In the genomic region with DNA sequence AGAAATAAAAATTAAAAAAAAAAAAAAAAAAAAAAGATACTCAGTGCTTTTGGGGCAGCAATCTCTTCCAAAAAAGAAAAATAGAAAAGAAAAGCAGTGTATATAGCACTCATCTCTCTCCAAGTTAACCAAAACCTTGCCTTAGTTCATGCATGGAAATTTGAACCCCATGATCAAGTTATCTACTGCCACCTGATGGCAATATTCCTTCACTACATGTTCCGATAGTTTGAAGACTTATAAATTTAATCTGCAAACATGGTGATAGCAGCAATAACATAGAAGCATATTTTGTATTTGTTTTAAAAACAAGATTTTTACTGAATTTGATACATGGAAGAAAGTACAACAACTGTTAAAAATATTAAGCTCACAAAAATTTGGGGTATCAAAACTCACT, we compare ENCODE assay signal across 8 cellular contexts. TPM values are rescaled to one million over a fixed set of nuclear protein-coding genes. Genes with fewer than 3 reads are reported as not detected.
DNase-seq lines count a peak whose midpoint lies in the region; ATAC-seq and FAIRE-seq lines count a peak whose summit lies in the region.

No MANE protein-coding gene starts in this region.

- H3K27me3 Mint-ChIP-seq in CD4-positive, alpha-beta memory T cell: no peaks in the 10 kb centered on the region

- no peak overlapping the region for H3K4me3 ChIP-seq in CD4-positive, alpha-beta memory T cell (ENCODE audit: low read length in 2 of 2)

- peak in 3 of 5 donors; percentile 2 to 6 (median 3) for DNase-seq in CD4-positive, alpha-beta memory T cell
- DNase-seq in HT-29 (ENCODE audit: low spot score) (peak; percentile 56), RCC 7860 (ENCODE audit: low spot score) (peak; percentile 32), fibroblast of gingiva (ENCODE audit: low read depth) (peak; percentile 26), putamen (ENCODE audit: low spot score) (peak; percentile 7), ecto neural progenitor cell (ENCODE audit: low spot score) (no peak)

- no peak overlapping the region for H3K4me3 Mint-ChIP-seq in CD4-positive, alpha-beta memory T cell

- peaks cover 25 to 33% of the 10 kb centered on the region in 2 donors for H3K36me3 Mint-ChIP-seq in CD4-positive, alpha-beta memory T cell

- no peaks in the 10 kb centered on the region for H3K9me3 ChIP-seq in CD4-positive, alpha-beta memory T cell (ENCODE audit: control insufficient read depth in 1 of 2, low read length in 2 of 2)

- no peak overlapping the region for H3K27ac Mint-ChIP-seq in CD4-positive, alpha-beta memory T cell

- no peaks in the 10 kb centered on the region for H3K4me1 ChIP-seq in CD4-positive, alpha-beta memory T cell (ENCODE audit: insufficient read depth, low read length)

- H3K4me1 Mint-ChIP-seq in CD4-positive, alpha-beta memory T cell: peaks cover 0 to 2% (median under 1%) of the 10 kb centered on the region in 4 donors

- H3K27ac ChIP-seq in CD4-positive, alpha-beta memory T cell (ENCODE audit: low read depth, low read length): no peak overlapping the region

- peak; percentile 73 for FAIRE-seq in RCC 7860 (lab: Jason Lieb, UNC)

- ATAC-seq in HG02623 (IDR thresholded peaks at IDR 0.05; ENCODE audit: unreplicated experiment) (no peak), HG03460 (IDR thresholded peaks at IDR 0.05; ENCODE audit: unreplicated experiment) (no peak)

- H3K9me3 Mint-ChIP-seq in CD4-positive, alpha-beta memory T cell: no peaks in the 10 kb centered on the region

- intact Hi-C loops in CD4-positive, alpha-beta memory T cell (cut with micrococcal nuclease): loop anchor here (1.0 kb wide), 1 partner anchor 161 kb away; no protein-coding TSS in a partner anchor

- H3K36me3 ChIP-seq in CD4-positive, alpha-beta memory T cell (ENCODE audit: insufficient read depth, low read length): no peaks in the 10 kb centered on the region

- POLR2A ChIA-PET in CD4-positive, alpha-beta memory T cell (lab: Charles Lee; ENCODE audit: partially characterized antibody): no interaction called here

- H3K27me3 ChIP-seq in CD4-positive, alpha-beta memory T cell (ENCODE audit: insufficient read depth, low read length): no peaks in the 10 kb centered on the region

- CTCF ChIA-PET in CD4-positive, alpha-beta memory T cell (lab: Charles Lee; ENCODE audit: partially characterized antibody): interaction anchor here (1.0 to 3.6 kb wide), 11 partner anchors 9 to 197 kb away, joined by 3 to 19 read pairs (median 3); no protein-coding TSS in a partner anchor

RNA-seq across cellular contexts. Expression of a gene that starts 48.6 kb away (rescaled TPM):
- total RNA-seq in CD4-positive, alpha-beta memory T cell: under 1 TPM; 0.28 to 0.32 TPM
- under 1 TPM in 1 of 2 donors, not detected in 1; 0.05 TPM for polyA plus RNA-seq in CD4-positive, alpha-beta memory T cell
- total RNA-seq in HT-29 (2014; rRNA removed; shearing (Covaris generic)): under 0.01 TPM in 1 of 2 replicates, not detected in the other

RNA-seq across cellular contexts. Expression of a gene that starts 58.0 kb away (rescaled TPM):
- total RNA-seq in CD4-positive, alpha-beta memory T cell: 10 to 100 TPM; 17.0 to 19.3 TPM
- polyA plus RNA-seq in CD4-positive, alpha-beta memory T cell: 1 to 10 TPM; 6.8 to 9.4 TPM
- total RNA-seq in HT-29 (2014; rRNA removed; shearing (Covaris generic)): 4.6 and 5.2 TPM in 2 replicates
